In the genomic region with DNA sequence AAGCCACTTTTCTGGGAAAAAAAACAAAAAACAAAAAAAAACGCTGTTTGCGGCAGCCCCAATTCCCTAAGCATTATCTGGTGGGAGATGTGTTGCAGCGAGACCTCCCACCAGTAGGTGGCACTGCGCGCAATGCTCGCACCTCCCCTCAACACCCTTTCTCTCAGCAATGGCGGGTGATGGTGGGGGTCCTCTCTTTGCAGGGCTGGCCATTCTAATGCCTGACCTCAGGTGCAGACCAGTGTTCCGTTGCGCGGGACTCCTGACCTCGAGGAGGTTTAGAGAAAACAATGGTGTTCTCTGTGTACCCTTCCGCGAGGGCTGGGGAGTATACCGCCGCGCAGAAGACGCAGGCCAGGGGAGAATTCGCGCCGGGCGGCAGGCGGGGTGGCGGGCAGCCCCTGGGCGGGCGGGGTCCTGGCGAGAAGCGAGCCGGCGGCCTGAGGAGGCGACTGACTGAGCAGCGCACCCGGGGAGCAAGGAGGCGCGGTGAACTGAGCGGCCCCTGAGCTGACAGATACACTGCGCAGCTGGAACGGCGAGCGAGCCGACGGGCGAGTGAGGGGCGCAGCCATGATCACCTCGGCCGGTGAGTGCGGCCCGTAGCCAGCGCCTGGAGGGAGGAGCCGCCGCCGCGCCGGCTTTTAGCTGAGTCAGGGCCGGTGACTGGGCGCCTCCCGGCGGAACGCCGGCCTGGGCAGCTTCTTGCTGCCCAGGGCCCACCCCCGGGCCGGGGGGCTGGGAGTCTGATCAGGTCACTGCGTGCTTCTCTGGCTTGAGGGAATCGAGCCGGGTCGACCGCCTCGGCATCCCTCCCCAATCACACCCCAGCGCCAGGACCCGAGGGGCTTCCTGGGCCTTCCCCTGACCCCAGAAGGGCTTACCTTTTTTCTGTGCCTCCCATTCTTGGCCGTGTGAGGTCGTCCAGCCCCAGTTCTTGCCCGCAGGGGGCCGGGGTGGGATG, we compare ENCODE assay signal across 8 cellular contexts. TPM values are rescaled to one million over a fixed set of nuclear protein-coding genes. Genes with fewer than 3 reads are reported as not detected.
DNase-seq lines count a peak whose midpoint lies in the region; ATAC-seq and TF ChIP-seq lines count a peak whose summit lies in the region.

A gene (plus strand): TSS at position 415 of the 964 bp plus-strand sequence. CDS start 159 bp downstream, at position 574.

- WGBS in prostate gland: under 1% methylated on average over 63 of the region's 73 CpGs
- under 1% methylated on average over 73 of the region's 73 CpGs for WGBS in urinary bladder

- ATAC-seq in HG02884 (IDR thresholded peaks at IDR 0.05; ENCODE audit: unreplicated experiment) (peak; percentile 65), T-helper 17 cell (peak; percentile 87)

- H3K9me3 ChIP-seq in T-helper 17 cell (ENCODE audit: control insufficient read depth, low read length, poor library complexity, severe bottlenecking): no peaks in the 10 kb centered on the region
- H3K9me3 ChIP-seq in left ventricle myocardium inferior (replicated peaks): no peaks in the 10 kb centered on the region
- H3K9me3 ChIP-seq in prostate gland: no peaks in the 10 kb centered on the region

- H3K36me3 ChIP-seq in left ventricle myocardium inferior (peaks cover 5% of the 10 kb centered on the region), prostate gland (no peaks in the 10 kb centered on the region), urinary bladder (ENCODE audit: insufficient read depth) (peaks cover 2% of the 10 kb centered on the region)

- peak; percentile 95 for TF ChIP-seq CTCF in left ventricle myocardium inferior (IDR thresholded peaks at IDR 0.05; ENCODE audit: borderline replicate concordance)
- peak; percentile 93 to 97 (median 95) for TF ChIP-seq CTCF in prostate gland (IDR thresholded peaks at IDR 0.05)

- peak within 1 kb of the TSS; percentile 97 for H3K27ac Mint-ChIP-seq in T-helper 17 cell

- H3K4me3 Mint-ChIP-seq in T-helper 17 cell: peak within 1 kb of the TSS; percentile 96

- H3K27me3 ChIP-seq in left ventricle myocardium inferior (ENCODE audit: low read depth): no peaks in the 10 kb centered on the region
- no peaks in the 10 kb centered on the region for H3K27me3 ChIP-seq in prostate gland (replicated peaks; ENCODE audit: insufficient read depth)

- TF ChIP-seq POLR2A in GM15510 (IDR thresholded peaks at IDR 0.05; ENCODE audit: borderline replicate concordance, extremely low read depth, insufficient read length) (peak; percentile 62), prostate gland (IDR thresholded peaks at IDR 0.05) (no peak)

- peak within 1 kb of the TSS; percentile 100 for H3K4me3 ChIP-seq in left ventricle myocardium inferior
- H3K4me3 ChIP-seq in prostate gland: peak within 1 kb of the TSS; percentile 68 to 69
- H3K4me3 ChIP-seq in urinary bladder (ENCODE audit: low read depth, low read length): peak within 1 kb of the TSS; percentile 97

- H3K27ac ChIP-seq in left ventricle myocardium inferior (replicated peaks) (peak within 1 kb of the TSS; percentile 98), prostate gland (peak within 1 kb of the TSS; percentile 87 to 93), urinary bladder (ENCODE audit: low read depth) (peak within 1 kb of the TSS; percentile 91)

- peaks cover 7% of the 10 kb centered on the region for H3K36me3 Mint-ChIP-seq in T-helper 17 cell (ENCODE audit: low read depth)

- peaks cover 12% of the 10 kb centered on the region for H3K27me3 Mint-ChIP-seq in T-helper 17 cell

- peaks cover 51% of the 10 kb centered on the region for H3K4me1 ChIP-seq in left ventricle myocardium inferior
- no peaks in the 10 kb centered on the region for H3K4me1 ChIP-seq in prostate gland (replicated peaks)
- no peaks in the 10 kb centered on the region for H3K4me1 ChIP-seq in urinary bladder (ENCODE audit: insufficient read depth)

- H3K4me1 Mint-ChIP-seq in T-helper 17 cell: peaks cover 47% of the 10 kb centered on the region

- DNase-seq in NCI-H146 treated with DMSO at 0.1 percent for 48 hours (lab: John Stamatoyannopoulos, UW; ENCODE audit: unreplicated experiment) (peak; percentile 68), T-helper 17 cell (peak; percentile 85 to 91 (median 88)), amygdala (lab: John Stamatoyannopoulos, UW) (peak; percentile 10 to 97 (median 88)), left ventricle myocardium inferior (peak; percentile 94), prostate gland (ENCODE audit: low spot score) (peak; percentile 87)

- intact Hi-C loops in left ventricle myocardium inferior (cut with micrococcal nuclease) (no loop called here), prostate gland (cut with DNase I) (no loop called here)

RNA-seq across cellular contexts. Expression of the gene that starts here (rescaled TPM):
- 10 to 100 TPM; 42.8 to 43.5 TPM for total RNA-seq in T-helper 17 cell
- 90.5 TPM for total RNA-seq in left ventricle myocardium inferior
- 10 to 100 TPM; 47.1 to 73.1 TPM for total RNA-seq in prostate gland
- 81.7 TPM for total RNA-seq in urinary bladder
- 43.9 TPM for polyA plus RNA-seq in urinary bladder

Comparison
In these comparisons a context has a peak if more than half of its experiments do, and no peak if none do; other contexts are left out.
1. Peak in every context shown above with its lines: DNase-seq, ATAC-seq, H3K4me3 ChIP-seq and H3K27ac ChIP-seq.